ENCODE assay signal across 1 cellular context in genomic region chr12:19410211-19410610, GRCh38.
TF ChIP-seq lines count a peak whose summit lies in the region.

No MANE protein-coding gene starts in this region.

TF ChIP-seq in HEK293T, 16 proteins besides CTCF, POLR2A, EP300 and RAD21 (continued from another document):
- TF ChIP-seq BHLHE40 (IDR thresholded peaks at IDR 0.05; ENCODE audit: borderline replicate concordance) (no peak), L3MBTL2 (conservative IDR thresholded peaks at IDR 0.05) (no peak), CTBP1 (IDR thresholded peaks at IDR 0.05; ENCODE audit: borderline replicate concordance) (no peak)
TF ChIP-seq in HEK293T: peak in this region for 0.
